19 cellular contexts compared by ENCODE assay signal in the genomic region with DNA sequence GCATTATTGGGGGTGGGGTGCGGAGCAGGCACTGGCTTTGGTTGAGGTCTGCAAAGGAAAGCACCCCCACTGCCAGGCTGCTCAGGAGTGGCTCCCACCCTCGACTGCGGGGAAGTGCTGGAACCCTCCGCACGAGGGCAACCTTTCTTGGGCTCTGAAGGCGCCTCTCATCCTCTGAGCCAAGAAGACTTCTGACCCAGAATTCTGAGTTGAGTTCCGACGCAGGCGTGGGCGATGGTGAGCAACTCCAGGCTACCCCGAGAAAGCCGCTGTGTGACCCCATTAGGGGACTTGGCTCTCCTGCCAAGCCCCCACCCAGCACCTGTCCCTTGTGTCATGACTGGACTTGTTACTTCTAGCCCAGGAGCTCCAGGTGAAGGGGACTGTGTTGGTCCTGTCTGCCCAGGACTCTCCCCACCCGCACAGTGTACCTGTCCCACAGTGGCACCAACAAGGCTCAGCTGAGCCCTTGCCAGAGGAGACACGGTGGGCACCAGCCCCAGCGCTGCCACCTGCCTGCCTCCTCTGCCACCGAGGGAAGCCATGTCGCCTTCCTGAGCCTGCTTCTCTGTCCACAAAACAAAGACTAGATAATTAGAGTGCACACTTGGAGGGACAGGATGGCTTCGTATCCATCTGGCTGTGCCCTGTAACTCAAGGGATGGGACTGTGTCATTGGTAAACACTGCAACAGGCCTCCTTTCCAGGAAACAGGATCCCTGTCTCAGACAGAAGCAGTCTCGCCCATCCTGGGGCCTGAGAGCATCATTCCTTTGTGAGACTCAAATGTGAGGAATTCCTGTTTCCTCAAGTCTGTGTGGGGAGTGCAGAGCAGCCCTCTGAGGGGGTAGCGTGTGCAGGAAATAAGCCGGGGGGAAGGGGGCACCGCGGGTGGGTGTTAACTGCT.
DNase-seq lines count a peak whose midpoint lies in the region; ATAC-seq, FAIRE-seq and TF ChIP-seq lines count a peak whose summit lies in the region.
"Had no signal": no experiment of that assay in that cellular context is flagged by ENCODE, and none has a peak within 500 bp of the region (broad histone marks: within the 10 kb centered on the region; RNA-seq: fewer than 3 reads in every experiment).

No MANE protein-coding gene starts in this region.

- FAIRE-seq in bronchial epithelial cell (lab: Jason Lieb, UNC), result no peak
- FAIRE-seq: HTR-8/SVneo had no signal

- H3K4me3 ChIP-seq in H7 (ENCODE audit: insufficient read depth, low read depth, low read length) (no peak overlapping the region), bronchial epithelial cell (ENCODE audit: low read depth, low read length) (no peak overlapping the region), psoas muscle (no peak overlapping the region), testis (no peak overlapping the region)
- H3K4me3 ChIP-seq: cardiac muscle cell had no signal

- intact Hi-C loops in psoas muscle (cut with DNase I), result no loop called here
- intact Hi-C loops in testis (cut with DNase I; ENCODE audit: low total_unique reads), result no loop called here

- no peaks in the 10 kb centered on the region for H3K9me3 ChIP-seq in psoas muscle
- H3K9me3 ChIP-seq in testis, result no peaks in the 10 kb centered on the region

- TF ChIP-seq POLR2A in testis (IDR thresholded peaks at IDR 0.05), result no peak

- H3K27ac ChIP-seq in layer of hippocampus (ENCODE audit: low read depth, low read length), result peak overlapping the region; percentile 84
- no peak overlapping the region for H3K27ac ChIP-seq in psoas muscle
- H3K27ac ChIP-seq in testis, result peak overlapping the region in 1 of 2 donors; percentile 19

- peak; percentile 75 for DNase-seq in H7
- peak; percentile 20 for DNase-seq in bronchial epithelial cell (ENCODE audit: low read depth)
- DNase-seq in psoas muscle, result peak; percentile 10 to 27
- no peak for DNase-seq in NOMO-1 (lab: John Stamatoyannopoulos, UW; ENCODE audit: unreplicated experiment in 2 of 2)
- no peak for DNase-seq in testis
- no peak for DNase-seq in ACHN
- DNase-seq: activated CD4-positive, CD25-positive, alpha-beta regulatory T cell treated with anti-CD3 and anti-CD28 coated beads, Interleukin-2, amount 50 U/mL, for 72 hours; activated naive CD4-positive, alpha-beta T cell; effector memory CD4-positive, alpha-beta T cell; HCEC 1CT; NCI-H1436; NCI-H2227 treated with DMSO at 0.1 percent for 48 hours; SHP77 treated with DMSO at 0.1 percent for 48 hours; T-helper 17 cell had no signal

- peaks cover 19% of the 10 kb centered on the region for H3K4me1 ChIP-seq in psoas muscle
- H3K4me1 ChIP-seq in testis, result peaks cover 17% of the 10 kb centered on the region

- no peak for ATAC-seq in psoas muscle
- ATAC-seq in HG02885 (IDR thresholded peaks at IDR 0.05; ENCODE audit: poor library complexity, unreplicated experiment), result no peak
- ATAC-seq: naive thymus-derived CD8-positive, alpha-beta T cell; T-helper 17 cell had no signal

- H3K27me3 ChIP-seq in H7 (ENCODE audit: control insufficient read depth, insufficient read depth, low read length) (no peaks in the 10 kb centered on the region), bronchial epithelial cell (ENCODE audit: control insufficient read depth, insufficient read depth, low read length) (no peaks in the 10 kb centered on the region), layer of hippocampus (ENCODE audit: control insufficient read depth, insufficient read depth, low read length) (no peaks in the 10 kb centered on the region), psoas muscle (ENCODE audit: insufficient read depth in 3 of 3, low read length in 2 of 3) (no peaks in the 10 kb centered on the region), testis (no peaks in the 10 kb centered on the region)
- H3K27me3 ChIP-seq: cardiac muscle cell had no signal

- H3K36me3 ChIP-seq in H7 (replicated peaks; ENCODE audit: control insufficient read depth, insufficient read depth, low read length), result no peaks in the 10 kb centered on the region
- no peaks in the 10 kb centered on the region for H3K36me3 ChIP-seq in bronchial epithelial cell (ENCODE audit: control insufficient read depth, insufficient read depth, low read length)
- H3K36me3 ChIP-seq in psoas muscle (ENCODE audit: insufficient read depth in 1 of 2, low read depth in 1 of 2), result no peaks in the 10 kb centered on the region
- no peaks in the 10 kb centered on the region for H3K36me3 ChIP-seq in testis (ENCODE audit: low read depth, missing control alignments)
- H3K36me3 ChIP-seq: cardiac muscle cell had no signal

- 82 to 94% (median 85%) methylated on average over 23 of the region's 23 CpGs for WGBS in psoas muscle, 3 donors
- 83 to 94% methylated on average over 14 to 23 of the region's 23 CpGs for WGBS in testis, 2 donors

- TF ChIP-seq CTCF in bronchial epithelial cell (IDR thresholded peaks at IDR 0.05; ENCODE audit: insufficient read depth, low read length, severe bottlenecking), result peak; percentile 37
- no peak for TF ChIP-seq CTCF in psoas muscle (IDR thresholded peaks at IDR 0.05)
- TF ChIP-seq CTCF in testis (IDR thresholded peaks at IDR 0.05), result no peak

- in situ Hi-C loops in ACHN (cut with HindIII; ENCODE audit: low pct_ligation_motif_present, low pct_unique_long_range_greater_than_20kb, low sequenced_read_pairs), result no loop called here

Comparison
In these comparisons a context has a peak if more than half of its experiments do, and no peak if none do; other contexts are left out.
1. DNase-seq: peak in H7 (single experiment), bronchial epithelial cell (single experiment) and psoas muscle (2 of 2); none in NOMO-1 (0 of 2), testis (single experiment) and ACHN (single experiment).